ENCODE assay signal across 11 cellular contexts in genomic region chr1:228964178-228964819, GRCh38.
A peak's percentile ranks its signal among the peaks of the same experiment; 100 is the strongest.
DNase-seq lines count a peak whose midpoint lies in the region; ATAC-seq and TF ChIP-seq lines count a peak whose summit lies in the region.
"Had no signal": no experiment of that assay in that cellular context is flagged by ENCODE, and none has a peak within 500 bp of the region (broad histone marks: within the 10 kb centered on the region; RNA-seq: fewer than 3 reads in every experiment).

No MANE protein-coding gene starts in this region.

- DNase-seq in ELR (ENCODE audit: low read depth) (peak; percentile 83), amniotic epithelial cell (ENCODE audit: low read depth) (peak; percentile 98), left ventricle myocardium inferior (peak; percentile 57), sciatic nerve (ENCODE audit: low spot score) (no peak), DMS 273 treated with DMSO at 0.1 percent for 48 hours (lab: John Stamatoyannopoulos, UW) (no peak), HT-29 (ENCODE audit: low spot score) (no peak), CD1c-positive myeloid dendritic cell (ENCODE audit: extremely low spot score) (no peak)
- DNase-seq in stimulated activated CD4-positive, alpha-beta T cell treated with anti-CD3 and anti-CD28 coated beads, Interleukin-12 subunit alpha, Interleukin-12 subunit beta, amount 100 ng/mL, for 4 hours: no peak
- DNase-seq: activated effector memory CD4-positive, alpha-beta T cell treated with anti-CD3 and anti-CD28 coated beads, Interleukin-2, amount 50 U/mL, for 16 hours had no signal

- H3K27ac ChIP-seq in left ventricle myocardium inferior (replicated peaks): peak overlapping the region; percentile 83
- H3K27ac ChIP-seq: SK-N-MC had no signal

- H3K4me1 ChIP-seq in left ventricle myocardium inferior: peaks cover 14% of the 10 kb centered on the region

- H3K9me3 ChIP-seq in left ventricle myocardium inferior (replicated peaks): no peaks in the 10 kb centered on the region
- H3K9me3 ChIP-seq: MG63 had no signal

- H3K36me3 ChIP-seq in left ventricle myocardium inferior: no peaks in the 10 kb centered on the region
- H3K36me3 ChIP-seq: MG63 had no signal

- H3K4me3 ChIP-seq in left ventricle myocardium inferior: no peak overlapping the region
- H3K4me3 ChIP-seq: MG63, SK-N-MC had no signal

- peak; percentile 97 for ATAC-seq in sciatic nerve

- intact Hi-C loops in left ventricle myocardium inferior (cut with micrococcal nuclease): no loop called here
- intact Hi-C loops in sciatic nerve (cut with DNase I): no loop called here

- TF ChIP-seq CTCF in left ventricle myocardium inferior (IDR thresholded peaks at IDR 0.05; ENCODE audit: borderline replicate concordance): no peak

- H3K27me3 ChIP-seq in left ventricle myocardium inferior (ENCODE audit: low read depth): no peaks in the 10 kb centered on the region
- H3K27me3 ChIP-seq: MG63 had no signal

Comparison
In these comparisons a context has a peak if more than half of its experiments do, and no peak if none do; other contexts are left out.
1. DNase-seq: peak in ELR (single experiment), amniotic epithelial cell (single experiment) and left ventricle myocardium inferior (single experiment); none in sciatic nerve (single experiment), DMS 273 treated with DMSO at 0.1 percent for 48 hours (single experiment), stimulated activated CD4-positive, alpha-beta T cell treated with anti-CD3 and anti-CD28 coated beads, Interleukin-12 subunit alpha, Interleukin-12 subunit beta, amount 100 ng/mL, for 4 hours (single experiment), HT-29 (single experiment) and CD1c-positive myeloid dendritic cell (single experiment).